Comparison of ENCODE assay signal across 21 cellular contexts in genomic region chr20:41018153-41018552, GRCh38. TPM values are rescaled to one million over a fixed set of nuclear protein-coding genes. Genes with fewer than 3 reads are reported as not detected.
DNase-seq lines count a peak whose midpoint lies in the region; ATAC-seq, FAIRE-seq and TF ChIP-seq lines count a peak whose summit lies in the region.
"Had no signal": no experiment of that assay in that cellular context is flagged by ENCODE, and none has a peak within 500 bp of the region (broad histone marks: within the 10 kb centered on the region; RNA-seq: fewer than 3 reads in every experiment).

No MANE protein-coding gene starts in this region.

- TF ChIP-seq CTCF in HepG2 (CRISPR knock-in tag; IDR thresholded peaks at IDR 0.05): no peak
- no peak for TF ChIP-seq CTCF in right lobe of liver (IDR thresholded peaks at IDR 0.05)
- no peak for TF ChIP-seq CTCF in K562 (IDR thresholded peaks at IDR 0.05 in 2 of 3, conservative IDR thresholded peaks at IDR 0.05 in 1 of 3; ENCODE audit: insufficient read depth in 2 of 3, low read depth in 1 of 3, low read length in 3 of 3)
- no peak for TF ChIP-seq CTCF in fibroblast of mammary gland (conservative IDR thresholded peaks at IDR 0.05; ENCODE audit: control insufficient read depth, insufficient read depth, low read depth, low read length)

- H3K9me3 Mint-ChIP-seq in activated naive CD4-positive, alpha-beta T cell treated with anti-CD3 and anti-CD28 coated beads for 36 hours: no peaks in the 10 kb centered on the region
- H3K9me3 Mint-ChIP-seq: CD4-positive, CD25-positive, alpha-beta regulatory T cell; GM23338 had no signal

- TF ChIP-seq EP300 in HepG2 (IDR thresholded peaks at IDR 0.05; ENCODE audit: low read depth in 2 of 2, low read length in 2 of 2): no peak
- no peak for TF ChIP-seq EP300 in HepG2 (CRISPR knock-in tag; IDR thresholded peaks at IDR 0.05; ENCODE audit: borderline replicate concordance)
- no peak for TF ChIP-seq EP300 in K562 (IDR thresholded peaks at IDR 0.05; ENCODE audit: low read length)

- H3K4me3 Mint-ChIP-seq in activated naive CD4-positive, alpha-beta T cell treated with anti-CD3 and anti-CD28 coated beads for 36 hours: no peak overlapping the region
- H3K4me3 Mint-ChIP-seq: CD4-positive, CD25-positive, alpha-beta regulatory T cell; GM23338 had no signal

- no peak overlapping the region for H3K27ac ChIP-seq in HepG2 (ENCODE audit: extremely low read length, insufficient read depth, low read length)
- no peak overlapping the region for H3K27ac ChIP-seq in right lobe of liver
- no peak overlapping the region for H3K27ac ChIP-seq in K562 (ENCODE audit: extremely low read depth, low read depth, low read length)
- H3K27ac ChIP-seq in SJCRH30: no peak overlapping the region
- H3K27ac ChIP-seq: SJSA1 had no signal

- H3K4me1 ChIP-seq in HepG2 (ENCODE audit: insufficient read depth, low read length) (peaks cover 53% of the 10 kb centered on the region), right lobe of liver (no peaks in the 10 kb centered on the region), K562 (replicated peaks in 1 of 2; ENCODE audit: control insufficient read depth in 2 of 2, insufficient read depth in 2 of 2, low read length in 2 of 2) (peaks cover under 1 to 4% of the 10 kb centered on the region in 2 experiments; a peak in 3 of 5 replicates), SJCRH30 (no peaks in the 10 kb centered on the region)
- H3K4me1 ChIP-seq: BE2C, SJSA1 had no signal

- H3K9ac ChIP-seq in HepG2 (ENCODE audit: insufficient read depth, low read depth, low read length): no peak overlapping the region
- H3K9ac ChIP-seq in K562 (ENCODE audit: insufficient read depth in 1 of 2, low read depth in 2 of 2, low read length in 2 of 2): no peak overlapping the region

- CTCF ChIA-PET in HepG2 (lab: Yijun Ruan, JAX; ENCODE audit: low intra/inter-chr PET ratio, low total read pairs): no interaction called here
- CTCF ChIA-PET in K562 (lab: Yijun Ruan, JAX; ENCODE audit: low intra/inter-chr PET ratio): no interaction called here
- CTCF ChIA-PET in activated naive CD4-positive, alpha-beta T cell treated with anti-CD3 and anti-CD28 coated beads for 36 hours (lab: Charles Lee): interaction anchor here (1.0 to 1.9 kb wide), 3 partner anchors 11 to 116 kb away, joined by 3 to 7 read pairs (median 5); no protein-coding TSS in a partner anchor

- H3K9me1 ChIP-seq in K562 (ENCODE audit: control insufficient read depth, insufficient read depth, low read length): no peaks in the 10 kb centered on the region

- no peak for TF ChIP-seq RAD21 in HepG2 (CRISPR knock-in tag; IDR thresholded peaks at IDR 0.05)
- TF ChIP-seq RAD21 in K562 (CRISPR knock-in tag; conservative IDR thresholded peaks at IDR 0.05 in 1 of 2, IDR thresholded peaks at IDR 0.05 in 1 of 2): no peak

- H3K79me2 ChIP-seq in HepG2 (ENCODE audit: insufficient read depth, low read length) (no peaks in the 10 kb centered on the region), K562 (ENCODE audit: control insufficient read depth, insufficient read depth, low read length) (no peaks in the 10 kb centered on the region)

- no peak overlapping the region for H3K27ac Mint-ChIP-seq in activated naive CD4-positive, alpha-beta T cell treated with anti-CD3 and anti-CD28 coated beads for 36 hours
- H3K27ac Mint-ChIP-seq: GM23338 had no signal

- H4K20me1 ChIP-seq in HepG2 (ENCODE audit: insufficient read depth, low read length): no peaks in the 10 kb centered on the region
- no peaks in the 10 kb centered on the region for H4K20me1 ChIP-seq in K562 (replicated peaks; ENCODE audit: control insufficient read depth, insufficient read depth, low read length)

- in situ Hi-C loops in HepG2 (cut with HindIII; ENCODE audit: extremely low pct_ligation_motif_present, low pct_unique_long_range_greater_than_20kb) (no loop called here), K562 (cut with MboI) (no loop called here)

- intact Hi-C loops in HepG2 (cut with micrococcal nuclease; ENCODE audit: unreplicated experiment) (no loop called here), right lobe of liver (cut with DNase I) (no loop called here), K562 (cut with micrococcal nuclease) (no loop called here)
- intact Hi-C loops in activated naive CD4-positive, alpha-beta T cell treated with anti-CD3 and anti-CD28 coated beads for 36 hours (cut with micrococcal nuclease): no loop called here

- H3K27me3 Mint-ChIP-seq in activated naive CD4-positive, alpha-beta T cell treated with anti-CD3 and anti-CD28 coated beads for 36 hours (ENCODE audit: low read depth): no peaks in the 10 kb centered on the region
- H3K27me3 Mint-ChIP-seq: CD4-positive, CD25-positive, alpha-beta regulatory T cell had no signal

- no peak for DNase-seq in HepG2 (ENCODE audit: low spot score)
- no peak for DNase-seq in right lobe of liver
- DNase-seq in K562 (ENCODE audit: extremely low read depth in 1 of 4, low spot score in 3 of 4): no peak
- peak; percentile 40 for DNase-seq in fibroblast of mammary gland (ENCODE audit: low read depth)
- no peak for DNase-seq in NAMALWA (ENCODE audit: low spot score)
- no peak for DNase-seq in activated naive CD4-positive, alpha-beta T cell treated with anti-CD3 and anti-CD28 coated beads for 36 hours
- no peak for DNase-seq in SJCRH30
- DNase-seq: BE2C; CD4-positive, CD25-positive, alpha-beta regulatory T cell; COR-L47; HCEC 1CT; NCI-H1048; NCI-H1436; NCI-H1930; NCI-H2171 treated with DMSO at 0.1 percent for 48 hours; NCI-H774; OCI-M1; RPMI8226 had no signal

- no peaks in the 10 kb centered on the region for H3K36me3 ChIP-seq in HepG2 (replicated peaks in 1 of 2; ENCODE audit: control insufficient read depth in 1 of 2, insufficient read depth in 2 of 2, low read length in 2 of 2)
- H3K36me3 ChIP-seq in right lobe of liver: no peaks in the 10 kb centered on the region
- no peaks in the 10 kb centered on the region for H3K36me3 ChIP-seq in K562 (ENCODE audit: control insufficient read depth, insufficient read depth, low read length)
- no peaks in the 10 kb centered on the region for H3K36me3 ChIP-seq in SJCRH30
- H3K36me3 ChIP-seq: BE2C, SJSA1 had no signal

- POLR2A ChIA-PET in HepG2 (lab: Yijun Ruan, JAX): interaction anchor here (1.4 kb wide), 1 partner anchor 10 kb away, joined by 7 read pairs; the partner anchor contains the start of gene TOP1
- POLR2A ChIA-PET in K562 (lab: Yijun Ruan, JAX): interaction anchor here (1.2 to 2.3 kb wide), 2 partner anchors 10 to 14 kb away, joined by 3 to 11 read pairs; partner anchors contain the start of gene TOP1

- no peak overlapping the region for H3K4me3 ChIP-seq in HepG2 (replicated peaks in 1 of 3; ENCODE audit: insufficient read depth in 1 of 3, low read depth in 2 of 3, low read length in 3 of 3)
- no peak overlapping the region for H3K4me3 ChIP-seq in right lobe of liver
- H3K4me3 ChIP-seq in K562: no peak overlapping the region
- no peak overlapping the region for H3K4me3 ChIP-seq in fibroblast of mammary gland (ENCODE audit: control insufficient read depth, low read depth, low read length)
- H3K4me3 ChIP-seq in SJCRH30: no peak overlapping the region
- H3K4me3 ChIP-seq: GM23338, SJSA1 had no signal

- H3K9me3 ChIP-seq in HepG2 (ENCODE audit: low read length) (no peaks in the 10 kb centered on the region), right lobe of liver (no peaks in the 10 kb centered on the region), K562 (replicated peaks; ENCODE audit: control insufficient read depth, insufficient read depth, low read depth, low read length) (no peaks in the 10 kb centered on the region), SJCRH30 (replicated peaks) (no peaks in the 10 kb centered on the region)
- H3K9me3 ChIP-seq: BE2C, SJSA1 had no signal

- WGBS in HepG2 (ENCODE audit: low lambda C conversion rate): 62% methylated on average over 2 of the region's 2 CpGs
- 79% methylated on average over 2 of the region's 2 CpGs for WGBS in right lobe of liver (ENCODE audit: insufficient coverage, low coverage, low lambda C conversion rate, missing lambda C conversion rate)
- 46% methylated on average over 2 of the region's 2 CpGs for WGBS in K562 (ENCODE audit: insufficient coverage, low coverage, missing lambda C conversion rate)

- H3K4me1 Mint-ChIP-seq in activated naive CD4-positive, alpha-beta T cell treated with anti-CD3 and anti-CD28 coated beads for 36 hours (ENCODE audit: low read depth): no peaks in the 10 kb centered on the region
- H3K4me1 Mint-ChIP-seq: CD4-positive, CD25-positive, alpha-beta regulatory T cell had no signal

- H3K4me2 ChIP-seq in HepG2 (ENCODE audit: low read depth, low read length): peak overlapping the region; percentile 50; the same call in 1 of the 2 replicates
- no peak overlapping the region for H3K4me2 ChIP-seq in K562 (ENCODE audit: insufficient read depth, low read length)
- H3K4me2 ChIP-seq: GM23338 had no signal

- H3K27me3 ChIP-seq in HepG2 (ENCODE audit: control insufficient read depth in 1 of 2, insufficient read depth in 2 of 2, low read length in 2 of 2) (peaks cover 0 to 30% of the 10 kb centered on the region in 2 experiments; a peak in 3 of 5 replicates), right lobe of liver (no peaks in the 10 kb centered on the region), K562 (ENCODE audit: control insufficient read depth in 2 of 2, insufficient read depth in 2 of 2, low read length in 2 of 2) (no peaks in the 10 kb centered on the region), SJCRH30 (no peaks in the 10 kb centered on the region; the same call in 1 of the 2 replicates)
- H3K27me3 ChIP-seq: BE2C, SJSA1 had no signal

- peak; percentile 30 for FAIRE-seq in HepG2 (lab: Jason Lieb, UNC)
- FAIRE-seq in K562 (lab: Jason Lieb, UNC): no peak
- FAIRE-seq: A204.1 had no signal

- TF ChIP-seq POLR2A in HepG2 (IDR thresholded peaks at IDR 0.05; ENCODE audit: insufficient read depth in 1 of 2, low read depth in 2 of 2, low read length in 2 of 2) (no peak), right lobe of liver (IDR thresholded peaks at IDR 0.05) (no peak), K562 (conservative IDR thresholded peaks at IDR 0.05) (no peak)

- no peak overlapping the region for H2AFZ ChIP-seq in HepG2 (ENCODE audit: low read length)
- H2AFZ ChIP-seq in K562 (ENCODE audit: low read depth, low read length): peak overlapping the region; percentile 8; the same call in 1 of the 2 replicates
- H2AFZ ChIP-seq: GM23338 had no signal

- ATAC-seq in HepG2 (no peak), right lobe of liver (no peak), K562 (no peak)

- no peaks in the 10 kb centered on the region for H3K36me3 Mint-ChIP-seq in activated naive CD4-positive, alpha-beta T cell treated with anti-CD3 and anti-CD28 coated beads for 36 hours (ENCODE audit: low read depth)
- H3K36me3 Mint-ChIP-seq: CD4-positive, CD25-positive, alpha-beta regulatory T cell had no signal

- no TSS peak for BruUV-seq in HepG2 (replicated peaks; lab: Mats Ljungman, UMichigan)
- BruUV-seq in K562 (replicated peaks; lab: Mats Ljungman, UMichigan): no TSS peak

RNA-seq across cellular contexts. Expression of gene TOP1, which starts 10.5 kb away (rescaled TPM):
- total RNA-seq in HepG2 (2016; rRNA removed; fragmentation: Illumina TruSeq; extraction: Trizol) (19.4 and 75.3 TPM in 2 replicates), right lobe of liver (10 to 100 TPM; 17.3 to 29.7 (median 25.5) TPM), K562 (2014; rRNA removed) (26.0 and 26.7 TPM in 2 replicates), K562 (2014; rRNA removed; fragmentation: Illumina TruSeq; extraction: Trizol) (44.6 and 46.7 TPM in 2 replicates), K562 (2015; rRNA removed; fragmentation: Illumina TruSeq; extraction: Trizol) (38.6 and 39.6 TPM in 2 replicates), K562 (2021) (86.0 and 95.6 TPM in 2 replicates)
- total RNA-seq in HepG2 (2016; cell fraction: cytosol; rRNA removed; fragmentation: Illumina TruSeq; extraction: Trizol; ENCODE audit: low read depth): 17.3 and 19.8 TPM in 2 replicates
- total RNA-seq in HepG2 (2016; cell fraction: insoluble cytoplasmic fraction; rRNA removed; fragmentation: Illumina TruSeq; extraction: Trizol): 17.0 and 75.6 TPM in 2 replicates
- total RNA-seq in HepG2 (2016; cell fraction: membrane; rRNA removed; fragmentation: Illumina TruSeq; extraction: Trizol): 20.3 and 21.0 TPM in 2 replicates
- total RNA-seq in HepG2 (2016; cell fraction: nucleus; rRNA removed; fragmentation: Illumina TruSeq; extraction: Trizol): 45.7 and 48.4 TPM in 2 replicates
- polyA plus RNA-seq in HepG2 (2011; rRNA removed) (9.9 and 10.2 TPM in 2 replicates), K562 (2011; rRNA removed) (17.3 and 26.4 TPM in 2 replicates), K562 (2014; fragmentation: Illumina TruSeq; extraction: Trizol) (101 and 127 TPM in 2 replicates), K562 (2014; fragmentation: Nextera tagmentation; extraction: Ambion mirVana) (10 to 100 TPM; 29.2 to 38.2 TPM), K562 (2014; rRNA removed) (40.9 and 50.4 TPM in 2 replicates)
- polyA plus RNA-seq in HepG2 (2011; cell fraction: cytosol; rRNA removed): 5.5 and 9.3 TPM in 2 replicates
- polyA plus RNA-seq in HepG2 (2011; cell fraction: nucleus; rRNA removed): 10.9 and 11.3 TPM in 2 replicates
- polyA plus RNA-seq in HepG2 (2012): 51.4 and 67.5 TPM in 2 replicates
- polyA plus RNA-seq in HepG2 (2016; cell fraction: cytosol; fragmentation: Illumina TruSeq; extraction: Trizol; ENCODE audit: low read depth): 2.6 and 3.5 TPM in 2 replicates
- polyA plus RNA-seq in HepG2 (2016; cell fraction: insoluble cytoplasmic fraction; fragmentation: Illumina TruSeq; extraction: Trizol; ENCODE audit: low read depth): 131 and 136 TPM in 2 replicates
- polyA plus RNA-seq in HepG2 (2016; cell fraction: membrane; fragmentation: Illumina TruSeq; extraction: Trizol; ENCODE audit: low read depth): 9.6 and 10.8 TPM in 2 replicates
- 89.8 and 94.4 TPM in 2 replicates for polyA plus RNA-seq in HepG2 (2016; cell fraction: nucleus; fragmentation: Illumina TruSeq; extraction: Trizol; ENCODE audit: insufficient read depth, low read depth)
- polyA minus RNA-seq in HepG2 (2011; rRNA and poly(A)+ RNA removed; ENCODE audit: low replicate concordance): 7.0 and 9.4 TPM in 2 replicates
- 25.1 and 28.4 TPM in 2 replicates for polyA minus RNA-seq in HepG2 (2011; cell fraction: cytosol; rRNA and poly(A)+ RNA removed)
- polyA minus RNA-seq in HepG2 (2011; cell fraction: nucleus; rRNA and poly(A)+ RNA removed): 21.5 and 22.1 TPM in 2 replicates
- total RNA-seq in K562 (2011; cell fraction: chromatin; rRNA removed; ENCODE audit: low replicate concordance): 9.4 and 30.0 TPM in 2 replicates
- 7.2 and 9.3 TPM in 2 replicates for total RNA-seq in K562 (2011; cell fraction: nucleolus; rRNA removed)
- total RNA-seq in K562 (2011; cell fraction: nucleoplasm; rRNA removed): 10.3 and 14.0 TPM in 2 replicates
- 6.0 and 13.1 TPM in 2 replicates for polyA plus RNA-seq in K562 (2011; cell fraction: cytosol; rRNA removed)
- polyA plus RNA-seq in K562 (2011; cell fraction: nucleus; rRNA removed): 16.4 and 19.7 TPM in 2 replicates
- 68.8 and 90.2 TPM in 2 replicates for polyA plus RNA-seq in K562 (2012)
- 30.9 and 35.0 TPM in 2 replicates for polyA minus RNA-seq in K562 (2011; rRNA and poly(A)+ RNA removed)
- polyA minus RNA-seq in K562 (2011; cell fraction: cytosol; rRNA and poly(A)+ RNA removed): 43.7 and 44.8 TPM in 2 replicates
- polyA minus RNA-seq in K562 (2011; cell fraction: nucleus; rRNA and poly(A)+ RNA removed): 9.3 and 13.1 TPM in 2 replicates
- total RNA-seq in activated naive CD4-positive, alpha-beta T cell treated with anti-CD3 and anti-CD28 coated beads for 36 hours: 10 to 100 TPM; 91.7 to 92.6 TPM
- total RNA-seq in SJCRH30 (2014; rRNA removed; shearing (Covaris generic)): 67.0 and 71.9 TPM in 2 replicates
